In the genomic region with DNA sequence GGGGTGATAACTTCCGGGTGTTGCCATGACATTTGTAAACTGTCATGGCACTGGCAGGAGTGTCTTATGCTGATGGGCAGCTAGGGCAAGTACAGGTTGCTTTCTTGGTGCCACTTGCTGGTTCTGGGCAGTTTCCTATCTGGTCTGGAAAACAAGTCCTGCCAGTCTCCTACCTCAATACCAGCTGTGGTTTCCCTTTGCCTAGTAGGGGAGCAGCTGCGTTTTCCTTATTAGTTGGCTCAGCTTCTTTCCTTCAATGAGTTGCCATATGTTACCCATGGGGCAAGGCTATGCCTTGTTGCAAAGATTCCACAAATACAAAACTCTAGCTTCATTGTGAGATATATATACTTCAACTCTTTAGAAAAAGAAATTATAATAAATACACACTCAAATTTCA, we compare ENCODE assay signal across 25 cellular contexts.
DNase-seq lines count a peak whose midpoint lies in the region; ATAC-seq, FAIRE-seq and TF ChIP-seq lines count a peak whose summit lies in the region.
"Had no signal": no experiment of that assay in that cellular context is flagged by ENCODE, and none has a peak within 500 bp of the region (broad histone marks: within the 10 kb centered on the region; RNA-seq: fewer than 3 reads in every experiment).

No MANE protein-coding gene starts in this region.

- no peak overlapping the region for H3K9ac ChIP-seq in astrocyte (ENCODE audit: low read length)
- no peak overlapping the region for H3K9ac ChIP-seq in smooth muscle cell (ENCODE audit: low read depth)

- H3K9me3 Mint-ChIP-seq in astrocyte (ENCODE audit: unreplicated experiment): no peaks in the 10 kb centered on the region
- H3K9me3 Mint-ChIP-seq: CD4-positive, alpha-beta memory T cell; GM23338; H9 had no signal

- H3K4me3 Mint-ChIP-seq in astrocyte (ENCODE audit: unreplicated experiment): peak overlapping the region; percentile 57
- H3K4me3 Mint-ChIP-seq: CD4-positive, alpha-beta memory T cell; GM23338; H9 had no signal

- ATAC-seq in Right ventricle myocardium superior (ENCODE audit: poor library complexity): no peak
- ATAC-seq: A549, GM23338, HepG2, PC-3 had no signal

- H3F3A ChIP-seq in smooth muscle cell (ENCODE audit: low read depth): no peaks in the 10 kb centered on the region

- H3K27ac Mint-ChIP-seq in astrocyte (ENCODE audit: unreplicated experiment): no peak overlapping the region
- H3K27ac Mint-ChIP-seq: CD4-positive, alpha-beta memory T cell; GM23338; H9 had no signal

- DNase-seq in G401 (ENCODE audit: low spot score) (peak; percentile 23), NCI-H2171 (lab: John Stamatoyannopoulos, UW) (peak; percentile 15), astrocyte (ENCODE audit: low read depth) (no peak), smooth muscle cell (lab: John Stamatoyannopoulos, UW; ENCODE audit: unreplicated experiment) (no peak), Right ventricle myocardium superior (no peak), AML-193 (lab: John Stamatoyannopoulos, UW) (no peak)
- no peak for DNase-seq in stimulated activated CD4-positive, alpha-beta T cell treated with anti-CD3 and anti-CD28 coated beads, Interleukin-2, amount 100 ng/mL, for 48 hours
- DNase-seq: C1 segment of cervical spinal cord; CD4-positive, alpha-beta memory T cell; COR-L47; DMS79 treated with DMSO at 0.1 percent for 48 hours; H9; Kasumi-1; MG63; NCI-H2029; NCI-H226; NCI-H510A treated with DMSO at 0.1 percent for 48 hours; NCI-H774; PC-3; T-helper 2 cell had no signal

- H3K27ac ChIP-seq in astrocyte (ENCODE audit: low read depth, low read length): no peak overlapping the region
- H3K27ac ChIP-seq in smooth muscle cell (ENCODE audit: low read depth): no peak overlapping the region
- H3K27ac ChIP-seq: A549, SJSA1 had no signal

- no peaks in the 10 kb centered on the region for H4K20me1 ChIP-seq in astrocyte (ENCODE audit: insufficient read depth, low read length)
- peaks cover 9% of the 10 kb centered on the region for H4K20me1 ChIP-seq in smooth muscle cell (ENCODE audit: low read depth)

- no peak for TF ChIP-seq CTCF in astrocyte (IDR thresholded peaks at IDR 0.05; ENCODE audit: insufficient read depth, low read depth, low read length)
- no peak for TF ChIP-seq CTCF in smooth muscle cell (IDR thresholded peaks at IDR 0.05; ENCODE audit: borderline replicate concordance, insufficient read depth, poor library complexity, severe bottlenecking)

- H3K9me3 ChIP-seq in astrocyte (ENCODE audit: insufficient read depth, low read depth, low read length) (no peaks in the 10 kb centered on the region), smooth muscle cell (replicated peaks; ENCODE audit: low read depth) (no peaks in the 10 kb centered on the region)
- H3K9me3 ChIP-seq: A549, MG63, SJSA1 had no signal

- in situ Hi-C loops in G401 (cut with HindIII; ENCODE audit: low sequenced_read_pairs): no loop called here

- peaks cover 11% of the 10 kb centered on the region for H3K36me3 Mint-ChIP-seq in astrocyte (ENCODE audit: low read depth, unreplicated experiment)
- H3K36me3 Mint-ChIP-seq: CD4-positive, alpha-beta memory T cell had no signal

- no peaks in the 10 kb centered on the region for H3K27me3 ChIP-seq in astrocyte (ENCODE audit: insufficient read depth, low read length)
- no peaks in the 10 kb centered on the region for H3K27me3 ChIP-seq in smooth muscle cell (ENCODE audit: low read depth)
- H3K27me3 ChIP-seq: MG63, SJSA1 had no signal

- no peak overlapping the region for H3K4me2 ChIP-seq in astrocyte (ENCODE audit: low read length)
- H3K4me2 ChIP-seq in smooth muscle cell: peak overlapping the region; percentile 85
- H3K4me2 ChIP-seq: A549, GM23338 had no signal

- peaks cover 29% of the 10 kb centered on the region for H3K79me2 ChIP-seq in astrocyte (ENCODE audit: insufficient read depth, low read length)
- H3K79me2 ChIP-seq in smooth muscle cell (ENCODE audit: low read depth): peaks cover 45% of the 10 kb centered on the region

- H3K4me3 ChIP-seq in astrocyte (ENCODE audit: insufficient read depth, low read depth, low read length) (no peak overlapping the region), smooth muscle cell (no peak overlapping the region)
- H3K4me3 ChIP-seq: A549, GM23338, MG63, SJSA1 had no signal

- no peaks in the 10 kb centered on the region for H3K36me3 ChIP-seq in astrocyte (ENCODE audit: insufficient read depth, low read length)
- H3K36me3 ChIP-seq in smooth muscle cell (ENCODE audit: low read depth): no peaks in the 10 kb centered on the region
- H3K36me3 ChIP-seq: MG63 had no signal

- no peak for FAIRE-seq in astrocyte (lab: Jason Lieb, UNC)
- FAIRE-seq: GM18507, HepG2 had no signal

- intact Hi-C loops in Right ventricle myocardium superior (cut with DNase I): no loop called here

- H3K27me3 Mint-ChIP-seq in astrocyte (ENCODE audit: low read depth, unreplicated experiment): no peaks in the 10 kb centered on the region

- H3K4me1 Mint-ChIP-seq in astrocyte (ENCODE audit: low read depth, unreplicated experiment): peaks cover 46% of the 10 kb centered on the region

- 93% methylated on average over 2 of the region's 2 CpGs for WGBS in smooth muscle cell (ENCODE audit: low lambda C conversion rate)

- H2AFZ ChIP-seq in astrocyte (ENCODE audit: low read depth, low read length): no peak overlapping the region
- no peak overlapping the region for H2AFZ ChIP-seq in smooth muscle cell (ENCODE audit: low read depth)
- H2AFZ ChIP-seq: GM23338 had no signal

- H3K4me1 ChIP-seq in astrocyte (ENCODE audit: insufficient read depth, low read length) (peaks cover 18% of the 10 kb centered on the region), smooth muscle cell (ENCODE audit: low read depth) (peaks cover 8% of the 10 kb centered on the region)
- H3K4me1 ChIP-seq: A549 had no signal

Comparison
In these comparisons a context has a peak if more than half of its experiments do, and no peak if none do; other contexts are left out.
1. DNase-seq: peak in G401 (single experiment) and NCI-H2171 (single experiment); none in astrocyte (single experiment), smooth muscle cell (single experiment), stimulated activated CD4-positive, alpha-beta T cell treated with anti-CD3 and anti-CD28 coated beads, Interleukin-2, amount 100 ng/mL, for 48 hours (0 of 2), Right ventricle myocardium superior (single experiment) and AML-193 (0 of 2).